30 cellular contexts compared by ENCODE assay signal in the genomic region with DNA sequence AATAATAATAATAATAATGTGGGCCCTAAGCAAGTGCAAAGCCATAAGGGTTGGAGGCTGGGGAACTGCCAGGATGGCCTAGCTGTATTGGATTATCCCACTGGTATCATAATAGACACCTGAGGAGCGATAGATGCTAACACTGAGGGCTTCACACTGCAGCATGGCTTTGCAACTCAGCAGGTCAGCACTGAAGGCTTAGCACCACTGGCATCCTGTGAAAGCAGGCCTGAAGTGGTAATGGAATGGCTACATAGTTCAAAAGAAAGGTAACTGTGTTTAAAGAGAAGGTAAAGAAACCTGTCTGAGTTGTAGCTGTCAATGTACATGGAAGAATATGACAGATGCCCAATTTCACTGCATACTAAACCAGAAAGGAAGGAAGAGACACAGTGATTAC.
"Had no signal": no experiment of that assay in that cellular context is flagged by ENCODE, and none has a peak within 500 bp of the region (broad histone marks: within the 10 kb centered on the region; RNA-seq: fewer than 3 reads in every experiment).

No MANE protein-coding gene starts in this region.

- ATAC-seq: activated CD8-positive, alpha-beta memory T cell treated with anti-CD3 and anti-CD28 coated beads, Interleukin-2, amount 10 ng/mL, durations not matched to agents 7 days and 5 days; activated naive CD8-positive, alpha-beta T cell treated with anti-CD3 and anti-CD28 coated beads, Interleukin-2, amount 50 U/mL, for 24 hours; Panc1 had no signal

- H3K27ac Mint-ChIP-seq: activated CD4-positive, alpha-beta memory T cell treated with anti-CD3 and anti-CD28 coated beads, Interleukin-2, amount 10 ng/mL, durations not matched to agents 7 days and 5 days; activated CD8-positive, alpha-beta memory T cell treated with anti-CD3 and anti-CD28 coated beads, Interleukin-2, amount 10 ng/mL, durations not matched to agents 7 days and 5 days; activated naive CD8-positive, alpha-beta T cell; activated naive CD8-positive, alpha-beta T cell treated with anti-CD3 and anti-CD28 coated beads, Interleukin-2, amount 50 U/mL, for 24 hours had no signal

- H3K4me2 ChIP-seq: KMS-11 had no signal

- H3K36me3 ChIP-seq: brain microvascular endothelial cell, cardiac muscle cell, SJCRH30, WERI-Rb-1 had no signal

- H3K36me3 Mint-ChIP-seq: activated CD8-positive, alpha-beta memory T cell treated with anti-CD3 and anti-CD28 coated beads, Interleukin-2, amount 10 ng/mL, durations not matched to agents 7 days and 5 days; activated naive CD4-positive, alpha-beta T cell treated with anti-CD3 and anti-CD28 coated beads, Interleukin-2, amount 10 ng/mL, durations not matched to agents 7 days and 5 days; activated naive CD8-positive, alpha-beta T cell had no signal

- H3K27me3 ChIP-seq: brain microvascular endothelial cell, cardiac muscle cell, SJCRH30 had no signal

- H3K4me1 Mint-ChIP-seq: activated CD4-positive, alpha-beta memory T cell treated with anti-CD3 and anti-CD28 coated beads, Interleukin-2, amount 10 ng/mL, durations not matched to agents 7 days and 5 days; activated CD8-positive, alpha-beta memory T cell treated with anti-CD3 and anti-CD28 coated beads, Interleukin-2, amount 10 ng/mL, durations not matched to agents 7 days and 5 days; activated naive CD4-positive, alpha-beta T cell treated with anti-CD3 and anti-CD28 coated beads, Interleukin-2, amount 10 ng/mL, durations not matched to agents 7 days and 5 days; activated naive CD8-positive, alpha-beta T cell treated with anti-CD3 and anti-CD28 coated beads, Interleukin-2, amount 50 U/mL, for 24 hours; central memory CD8-positive, alpha-beta T cell had no signal

- H3K4me1 ChIP-seq: SJCRH30 had no signal

- H3K9me3 Mint-ChIP-seq: activated CD4-positive, alpha-beta memory T cell treated with anti-CD3 and anti-CD28 coated beads, Interleukin-2, amount 10 ng/mL, durations not matched to agents 7 days and 5 days; activated naive CD4-positive, alpha-beta T cell treated with anti-CD3 and anti-CD28 coated beads, Interleukin-2, amount 10 ng/mL, durations not matched to agents 7 days and 5 days had no signal

- H3K9me3 ChIP-seq: SJCRH30 had no signal

- H3K27ac ChIP-seq: brain microvascular endothelial cell, cardiac muscle cell, KMS-11, SJCRH30, WERI-Rb-1 had no signal

- H3K4me3 Mint-ChIP-seq: activated CD4-positive, alpha-beta memory T cell treated with anti-CD3 and anti-CD28 coated beads, Interleukin-2, amount 10 ng/mL, durations not matched to agents 7 days and 5 days; activated CD8-positive, alpha-beta memory T cell treated with anti-CD3 and anti-CD28 coated beads, Interleukin-2, amount 10 ng/mL, durations not matched to agents 7 days and 5 days; activated naive CD4-positive, alpha-beta T cell treated with anti-CD3 and anti-CD28 coated beads, Interleukin-2, amount 10 ng/mL, durations not matched to agents 7 days and 5 days; activated naive CD8-positive, alpha-beta T cell; activated naive CD8-positive, alpha-beta T cell treated with anti-CD3 and anti-CD28 coated beads, Interleukin-2, amount 50 U/mL, for 24 hours; central memory CD8-positive, alpha-beta T cell had no signal

- H3K4me3 ChIP-seq: cardiac muscle cell, SJCRH30, SK-N-MC had no signal

- H3K27me3 Mint-ChIP-seq: activated CD4-positive, alpha-beta memory T cell treated with anti-CD3 and anti-CD28 coated beads, Interleukin-2, amount 10 ng/mL, durations not matched to agents 7 days and 5 days; activated CD8-positive, alpha-beta memory T cell treated with anti-CD3 and anti-CD28 coated beads, Interleukin-2, amount 10 ng/mL, durations not matched to agents 7 days and 5 days; activated naive CD4-positive, alpha-beta T cell treated with anti-CD3 and anti-CD28 coated beads, Interleukin-2, amount 10 ng/mL, durations not matched to agents 7 days and 5 days; activated naive CD8-positive, alpha-beta T cell treated with anti-CD3 and anti-CD28 coated beads, Interleukin-2, amount 50 U/mL, for 24 hours; central memory CD8-positive, alpha-beta T cell had no signal

- DNase-seq: activated CD4-positive, alpha-beta memory T cell treated with anti-CD3 and anti-CD28 coated beads, Interleukin-2, amount 10 ng/mL, durations not matched to agents 7 days and 5 days; activated CD4-positive, alpha-beta T cell treated with anti-CD3 and anti-CD28 coated beads for 1 hour; activated CD4-positive, alpha-beta T cell treated with anti-CD3 and anti-CD28 coated beads for 48 hours; activated CD4-positive, CD25-positive, alpha-beta regulatory T cell; activated CD8-positive, alpha-beta memory T cell treated with anti-CD3 and anti-CD28 coated beads for 24 hours; activated CD8-positive, alpha-beta memory T cell treated with anti-CD3 and anti-CD28 coated beads, Interleukin-2, amount 10 ng/mL, durations not matched to agents 7 days and 5 days; activated CD8-positive, alpha-beta memory T cell treated with anti-CD3 and anti-CD28 coated beads, Interleukin-2, amount 50 U/mL, for 48 hours; activated effector memory CD4-positive, alpha-beta T cell treated with Interleukin-2 at 50 U/mL for 16 hours; activated naive CD4-positive, alpha-beta T cell treated with anti-CD3 and anti-CD28 coated beads, Interleukin-2, amount 10 ng/mL, durations not matched to agents 7 days and 5 days; activated naive CD8-positive, alpha-beta T cell treated with anti-CD3 and anti-CD28 coated beads, Interleukin-2, amount 50 U/mL, for 24 hours; activated T-cell treated with anti-CD3 and anti-CD28 coated beads, Interleukin-2, amount 50 U/mL, for 48 hours; amniotic stem cell; aorta; brain microvascular endothelial cell; NCI-H1105; NCI-H1417 treated with DMSO at 0.1 percent for 48 hours; NCI-H187 treated with DMSO at 0.1 percent for 48 hours; NCI-H2081; NCI-H345; NCI-H524 treated with DMSO at 0.1 percent for 48 hours; SHP77; SJCRH30; T1000; WERI-Rb-1 had no signal

- H3K9ac ChIP-seq: KMS-11 had no signal
